In the genomic region with DNA sequence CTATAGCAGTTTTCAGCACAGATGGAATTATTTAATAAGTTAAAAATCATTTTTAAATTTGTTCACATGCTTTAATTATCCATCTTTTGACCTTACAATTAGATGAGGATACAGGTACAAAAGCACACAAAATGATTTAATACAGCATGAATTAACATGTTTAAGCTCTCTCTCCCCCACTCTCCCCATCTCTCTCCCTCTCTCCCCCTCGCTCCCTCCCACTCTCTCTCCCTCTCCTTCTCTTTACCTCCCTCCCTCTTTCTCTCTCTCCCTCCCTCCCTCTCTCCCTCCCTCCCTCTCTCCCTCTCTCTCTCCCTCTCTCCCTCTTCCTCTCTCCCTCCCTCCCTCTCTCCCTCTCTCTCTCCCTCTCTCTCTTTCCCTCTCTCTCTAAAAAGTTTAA, we compare ENCODE assay signal across 30 cellular contexts.
"Had no signal": no experiment of that assay in that cellular context is flagged by ENCODE, and none has a peak within 500 bp of the region (broad histone marks: within the 10 kb centered on the region; RNA-seq: fewer than 3 reads in every experiment).

No MANE protein-coding gene starts in this region.

- DNase-seq: activated CD4-positive, alpha-beta T cell treated with anti-CD3 and anti-CD28 coated beads for 36 hours; activated CD4-positive, alpha-beta T cell treated with anti-CD3 and anti-CD28 coated beads, Interleukin-2, amount 10 ng/mL, durations not matched to agents 7 days and 5 days; activated CD4-positive, alpha-beta T cell treated with anti-CD3 and anti-CD28 coated beads, Interleukin-2, amount 50 U/mL, for 48 hours; activated CD8-positive, alpha-beta memory T cell treated with anti-CD3 and anti-CD28 coated beads, Interleukin-2, amount 50 U/mL, for 4 hours; activated gamma-delta T cell; activated naive CD4-positive, alpha-beta T cell treated with Interleukin-2 at 50 U/mL for 16 hours; activated naive CD8-positive, alpha-beta T cell treated with anti-CD3 and anti-CD28 coated beads, Interleukin-2, amount 10 ng/mL, durations not matched to agents 7 days and 5 days; activated T-cell treated with anti-CD3 and anti-CD28 coated beads for 4 hours; activated T-cell treated with anti-CD3 and anti-CD28 coated beads, Interleukin-2, amount 50 U/mL, for 4 hours; amygdala; body of pancreas; Karpas-422; MG63; NCI-H1048; NCI-H1105 treated with DMSO at 0.1 percent for 48 hours; NCI-H1436; NCI-H1694; NCI-H1930; NCI-H2081 treated with DMSO at 0.1 percent for 48 hours; NCI-H226; NCI-H524 treated with DMSO at 0.1 percent for 48 hours; PC-3; Peyer's patch; RPMI8226; SHP77 treated with DMSO at 0.1 percent for 48 hours; SK-N-SH had no signal

- H3K27me3 Mint-ChIP-seq: activated CD4-positive, alpha-beta T cell treated with anti-CD3 and anti-CD28 coated beads for 36 hours; activated CD4-positive, alpha-beta T cell treated with anti-CD3 and anti-CD28 coated beads, Interleukin-2, amount 10 ng/mL, durations not matched to agents 7 days and 5 days; activated naive CD4-positive, alpha-beta T cell treated with anti-CD3 and anti-CD28 coated beads, Interleukin-2, amount 50 U/mL, for 24 hours; activated naive CD8-positive, alpha-beta T cell treated with anti-CD3 and anti-CD28 coated beads, Interleukin-2, amount 10 ng/mL, durations not matched to agents 7 days and 5 days had no signal

- H3K9me3 Mint-ChIP-seq: activated CD4-positive, alpha-beta T cell treated with anti-CD3 and anti-CD28 coated beads, Interleukin-2, amount 10 ng/mL, durations not matched to agents 7 days and 5 days; activated naive CD4-positive, alpha-beta T cell treated with anti-CD3 and anti-CD28 coated beads, Interleukin-2, amount 50 U/mL, for 24 hours; activated naive CD8-positive, alpha-beta T cell treated with anti-CD3 and anti-CD28 coated beads, Interleukin-2, amount 10 ng/mL, durations not matched to agents 7 days and 5 days; activated T-cell treated with anti-CD3 and anti-CD28 coated beads, Interleukin-2, amount 50 U/mL, for 4 hours; activated T-helper 2 cell treated with anti-CD3 and anti-CD28 coated beads, Interferon-gamma antibody, Interleukin-2, Interleukin-4, amounts not matched to agents 10 μg/mL and 5 μg/mL and 100 μg/mL, durations not matched to agents 14 hours and 24 hours and 36 hours; T-helper 1 cell treated with Interleukin-12 subunit alpha and Interleukin-12 subunit beta and Interleukin-4 antibody, amounts not matched to agents 30 μg/mL and 1 μg/mL, for 36 hours; T-helper 2 cell treated with Interferon-gamma antibody and Interleukin-4, amounts not matched to agents 5 μg/mL and 100 μg/mL, for 36 hours had no signal

- H3K27ac Mint-ChIP-seq: activated CD4-positive, alpha-beta T cell treated with anti-CD3 and anti-CD28 coated beads for 36 hours; activated CD4-positive, alpha-beta T cell treated with anti-CD3 and anti-CD28 coated beads, Interleukin-2, amount 10 ng/mL, durations not matched to agents 7 days and 5 days; activated naive CD4-positive, alpha-beta T cell treated with anti-CD3 and anti-CD28 coated beads, Interleukin-2, amount 50 U/mL, for 24 hours; activated naive CD8-positive, alpha-beta T cell treated with anti-CD3 and anti-CD28 coated beads, Interleukin-2, amount 10 ng/mL, durations not matched to agents 7 days and 5 days; activated T-helper 2 cell treated with anti-CD3 and anti-CD28 coated beads, Interferon-gamma antibody, Interleukin-2, Interleukin-4, amounts not matched to agents 10 μg/mL and 5 μg/mL and 100 μg/mL, durations not matched to agents 14 hours and 24 hours and 36 hours; T-helper 1 cell treated with Interleukin-12 subunit alpha and Interleukin-12 subunit beta and Interleukin-4 antibody, amounts not matched to agents 30 μg/mL and 1 μg/mL, for 36 hours; T-helper 2 cell treated with Interferon-gamma antibody and Interleukin-4, amounts not matched to agents 5 μg/mL and 100 μg/mL, for 36 hours had no signal

- ATAC-seq: activated CD4-positive, alpha-beta T cell treated with anti-CD3 and anti-CD28 coated beads for 36 hours; activated T-cell treated with anti-CD3 and anti-CD28 coated beads, Interleukin-2, amount 50 U/mL, for 4 hours; body of pancreas; PC-3 had no signal

- H3K4me3 Mint-ChIP-seq: activated CD4-positive, alpha-beta T cell treated with anti-CD3 and anti-CD28 coated beads for 36 hours; activated CD4-positive, alpha-beta T cell treated with anti-CD3 and anti-CD28 coated beads, Interleukin-2, amount 10 ng/mL, durations not matched to agents 7 days and 5 days; activated naive CD4-positive, alpha-beta T cell treated with anti-CD3 and anti-CD28 coated beads, Interleukin-2, amount 50 U/mL, for 24 hours; activated naive CD8-positive, alpha-beta T cell treated with anti-CD3 and anti-CD28 coated beads, Interleukin-2, amount 10 ng/mL, durations not matched to agents 7 days and 5 days; activated T-cell treated with anti-CD3 and anti-CD28 coated beads, Interleukin-2, amount 50 U/mL, for 4 hours; T-helper 1 cell treated with Interleukin-12 subunit alpha and Interleukin-12 subunit beta and Interleukin-4 antibody, amounts not matched to agents 30 μg/mL and 1 μg/mL, for 36 hours; T-helper 2 cell treated with Interferon-gamma antibody and Interleukin-4, amounts not matched to agents 5 μg/mL and 100 μg/mL, for 36 hours had no signal
